16 cellular contexts compared by ENCODE assay signal in genomic region chr4:163651761-163652160, GRCh38.
"Had no signal": no experiment of that assay in that cellular context is flagged by ENCODE, and none has a peak within 500 bp of the region (broad histone marks: within the 10 kb centered on the region; RNA-seq: fewer than 3 reads in every experiment).

No MANE protein-coding gene starts in this region.

- DNase-seq: activated CD4-positive, alpha-beta memory T cell treated with anti-CD3 and anti-CD28 coated beads, Interleukin-2, amount 10 ng/mL, durations not matched to agents 7 days and 5 days; activated CD4-positive, alpha-beta T cell treated with anti-CD3 and anti-CD28 coated beads, Interleukin-2, amount 10 ng/mL, durations not matched to agents 24 days and 14 days; activated effector memory CD4-positive, alpha-beta T cell treated with Interleukin-2 at 50 U/mL for 16 hours; activated naive CD4-positive, alpha-beta T cell treated with anti-CD3 and anti-CD28 coated beads, Interleukin-2, amount 50 U/mL, for 16 hours; activated naive CD8-positive, alpha-beta T cell treated with anti-CD3 and anti-CD28 coated beads, Interleukin-2, amount 50 U/mL, for 24 hours; activated T-cell treated with anti-CD3 and anti-CD28 coated beads, Interleukin-2, amount 50 U/mL, for 72 hours; cortex of kidney; endodermal cell; esophagus squamous epithelium; left colon; natural killer cell; retina; sigmoid colon; stimulated activated CD4-positive, alpha-beta T cell treated with anti-CD3 and anti-CD28 coated beads, Interleukin-2, amount 100 ng/mL, for 48 hours; stimulated activated naive CD4-positive, alpha-beta T cell; T1000 had no signal
